Comparison of ENCODE assay signal across 20 cellular contexts in genomic region chr15:33913459-33913858, GRCh38. TPM values are rescaled to one million over a fixed set of nuclear protein-coding genes. Genes with fewer than 3 reads are reported as not detected.
A peak's percentile ranks its signal among the peaks of the same experiment; 100 is the strongest.
DNase-seq lines count a peak whose midpoint lies in the region; ATAC-seq and TF ChIP-seq lines count a peak whose summit lies in the region.
"Had no signal": no experiment of that assay in that cellular context is flagged by ENCODE, and none has a peak within 500 bp of the region (broad histone marks: within the 10 kb centered on the region; RNA-seq: fewer than 3 reads in every experiment).

No MANE protein-coding gene starts in this region.

- in situ Hi-C loops in mammary epithelial cell (cut with MboI; ENCODE audit: low sequenced_read_pairs in 2 of 2), result no loop called here

- WGBS in mammary epithelial cell (ENCODE audit: low coverage, missing lambda C conversion rate), result 94% methylated on average over 1 of the region's 1 CpG

- ATAC-seq in upper lobe of right lung, result no peak
- ATAC-seq: CD8-positive, alpha-beta T cell; HCT116 had no signal

- no peaks in the 10 kb centered on the region for H4K20me1 ChIP-seq in mammary epithelial cell (ENCODE audit: insufficient read depth, low read length)
- H4K20me1 ChIP-seq: BLaER1 had no signal

- no TSS peak for BruUV-seq in mammary epithelial cell (replicated peaks; lab: Mats Ljungman, UMichigan)

- H3K27ac ChIP-seq in mammary epithelial cell (ENCODE audit: insufficient read depth, low read depth, low read length) (no peak overlapping the region), upper lobe of right lung (no peak overlapping the region)
- H3K27ac ChIP-seq: BLaER1, PC-9 had no signal

- dilution Hi-C loops in mammary epithelial cell (cut with HindIII; ENCODE audit: low sequenced_read_pairs), result no loop called here

- no peaks in the 10 kb centered on the region for H3K9me3 ChIP-seq in mammary epithelial cell (replicated peaks; ENCODE audit: insufficient read depth, low read length)
- no peaks in the 10 kb centered on the region for H3K9me3 ChIP-seq in upper lobe of right lung
- H3K9me3 ChIP-seq: BLaER1 had no signal

- H3K27me3 ChIP-seq in mammary epithelial cell (ENCODE audit: insufficient read depth, low read length), result no peaks in the 10 kb centered on the region
- H3K27me3 ChIP-seq in upper lobe of right lung, result no peaks in the 10 kb centered on the region
- H3K27me3 ChIP-seq: BLaER1 had no signal

- H3K4me3 ChIP-seq in mammary epithelial cell (replicated peaks in 1 of 3; ENCODE audit: insufficient read depth in 1 of 3, low read depth in 2 of 3, low read length in 3 of 3), result no peak overlapping the region
- H3K4me3 ChIP-seq in fibroblast of mammary gland (ENCODE audit: control insufficient read depth, low read depth, low read length), result no peak overlapping the region
- H3K4me3 ChIP-seq in upper lobe of right lung, result no peak overlapping the region
- H3K4me3 ChIP-seq: BLaER1, PC-9 had no signal

- H3K36me3 ChIP-seq in mammary epithelial cell (ENCODE audit: insufficient read depth, low read length) (no peaks in the 10 kb centered on the region), upper lobe of right lung (no peaks in the 10 kb centered on the region)
- H3K36me3 ChIP-seq: BLaER1 had no signal

- DNase-seq in ELR (ENCODE audit: low read depth), result peak; percentile 37
- peak; percentile 6 for DNase-seq in M059J (ENCODE audit: low read depth)
- DNase-seq in mammary epithelial cell, result peak; percentile 7
- peak; percentile 63 for DNase-seq in fibroblast of mammary gland (ENCODE audit: low read depth)
- DNase-seq in amygdala (lab: John Stamatoyannopoulos, UW), result no peak
- DNase-seq in iPS-NIHi11 (ENCODE audit: low spot score), result no peak
- DNase-seq in upper lobe of right lung, result no peak
- DNase-seq in UCSD-AML1 (lab: John Stamatoyannopoulos, UW; ENCODE audit: unreplicated experiment), result no peak
- DNase-seq: CD8-positive, alpha-beta T cell; KBM-7; NCI-H1092; NCI-H146; NCI-H2081 treated with DMSO at 0.1 percent for 48 hours; NCI-H510A treated with DMSO at 0.1 percent for 48 hours; NCI-H82; PC-9; Right ventricle myocardium superior had no signal

- intact Hi-C loops in mammary epithelial cell (cut with micrococcal nuclease) (no loop called here), upper lobe of right lung (cut with DNase I) (no loop called here)

- no peak overlapping the region for H3K4me2 ChIP-seq in mammary epithelial cell (ENCODE audit: insufficient read depth, low read depth, low read length)
- H3K4me2 ChIP-seq: BLaER1, PC-9 had no signal

- no peak overlapping the region for H2AFZ ChIP-seq in mammary epithelial cell (ENCODE audit: low read depth, low read length)
- H2AFZ ChIP-seq: PC-9 had no signal

- no peak overlapping the region for H3K9ac ChIP-seq in mammary epithelial cell (ENCODE audit: insufficient read depth, low read length)
- H3K9ac ChIP-seq: BLaER1 had no signal

- H3K4me1 ChIP-seq in mammary epithelial cell (ENCODE audit: insufficient read depth, low read length) (peaks cover 18% of the 10 kb centered on the region), upper lobe of right lung (no peaks in the 10 kb centered on the region)

- CTCF ChIA-PET in mammary epithelial cell (lab: Charles Lee; ENCODE audit: low non-redundant PET), result no interaction called here

- TF ChIP-seq CTCF in mammary epithelial cell (conservative IDR thresholded peaks at IDR 0.05 in 1 of 2, IDR thresholded peaks at IDR 0.05 in 1 of 2; ENCODE audit: extremely low read depth in 1 of 2, insufficient read depth in 1 of 2, low read depth in 1 of 2, low read length in 2 of 2), result no peak
- TF ChIP-seq CTCF in fibroblast of mammary gland (conservative IDR thresholded peaks at IDR 0.05; ENCODE audit: control insufficient read depth, insufficient read depth, low read depth, low read length), result no peak
- no peak for TF ChIP-seq CTCF in upper lobe of right lung (IDR thresholded peaks at IDR 0.05)

- H3K79me2 ChIP-seq in mammary epithelial cell (ENCODE audit: insufficient read depth, low read length), result peaks cover 4% of the 10 kb centered on the region

RNA-seq across cellular contexts. Expression of gene CHRM5, which starts 54.8 kb away (rescaled TPM):
- total RNA-seq in M059J (2014; rRNA removed; shearing (Covaris generic)), result not detected in 2 replicates
- total RNA-seq in mammary epithelial cell, result under 1 TPM in 1 of 2 donors, not detected in 1; under 0.01 TPM
- polyA plus RNA-seq in mammary epithelial cell, result 0.02 TPM
- not detected for polyA minus RNA-seq in mammary epithelial cell
- total RNA-seq in upper lobe of right lung, result not detected
- total RNA-seq: CD8-positive, alpha-beta T cell; G401; PC-9; Right ventricle myocardium superior had no signal

Comparison
In these comparisons a context has a peak if more than half of its experiments do, and no peak if none do; other contexts are left out.
1. DNase-seq: peak in ELR (single experiment), M059J (single experiment), mammary epithelial cell (single experiment) and fibroblast of mammary gland (single experiment); none in amygdala (0 of 56), iPS-NIHi11 (single experiment), upper lobe of right lung (single experiment) and UCSD-AML1 (single experiment).